18 cellular contexts compared by ENCODE assay signal in genomic region chr16:11614587-11615175, GRCh38. TPM values are rescaled to one million over a fixed set of nuclear protein-coding genes. Genes with fewer than 3 reads are reported as not detected.
A peak's percentile ranks its signal among the peaks of the same experiment; 100 is the strongest.
DNase-seq lines count a peak whose midpoint lies in the region; ATAC-seq, FAIRE-seq and TF ChIP-seq lines count a peak whose summit lies in the region.
"Had no signal": no experiment of that assay in that cellular context is flagged by ENCODE, and none has a peak within 500 bp of the region (broad histone marks: within the 10 kb centered on the region; RNA-seq: fewer than 3 reads in every experiment).

No MANE protein-coding gene starts in this region.

- no peaks in the 10 kb centered on the region for H3K4me1 ChIP-seq in SK-N-SH (ENCODE audit: control insufficient read depth in 1 of 2, insufficient read depth in 2 of 2, low read depth in 1 of 2, low read length in 1 of 2)

- no peaks in the 10 kb centered on the region for H3K9me2 ChIP-seq in SK-N-SH

- H3K79me2 ChIP-seq in SK-N-SH (ENCODE audit: insufficient read depth) = no peaks in the 10 kb centered on the region

- peaks cover 30% of the 10 kb centered on the region for H3K4me1 Mint-ChIP-seq in stimulated activated effector memory CD8-positive, alpha-beta T cell treated with anti-CD3 and anti-CD28 coated beads, Interleukin-12 subunit alpha, Interleukin-12 subunit beta, amount 100 ng/mL, for 72 hours

- no peaks in the 10 kb centered on the region for H3K36me3 ChIP-seq in SK-N-SH (replicated peaks in 1 of 2; ENCODE audit: control insufficient read depth in 1 of 2, insufficient read depth in 2 of 2, low read length in 1 of 2)
- H3K36me3 ChIP-seq: heart right ventricle had no signal

- TF ChIP-seq RAD21 in SK-N-SH (IDR thresholded peaks at IDR 0.05; ENCODE audit: low read length) = no peak

- no peak for TF ChIP-seq EP300 in SK-N-SH (IDR thresholded peaks at IDR 0.05; ENCODE audit: borderline replicate concordance in 1 of 2, low read depth in 1 of 2, low read length in 1 of 2)

- peak overlapping the region; percentile 51 for H3K4me3 Mint-ChIP-seq in stimulated activated effector memory CD8-positive, alpha-beta T cell treated with anti-CD3 and anti-CD28 coated beads, Interleukin-12 subunit alpha, Interleukin-12 subunit beta, amount 100 ng/mL, for 72 hours
- H3K4me3 Mint-ChIP-seq: activated CD4-positive, alpha-beta T cell treated with anti-CD3 and anti-CD28 coated beads for 36 hours; activated naive CD8-positive, alpha-beta T cell treated with anti-CD3 and anti-CD28 coated beads, Interleukin-2, amount 50 U/mL, for 24 hours had no signal

- DNase-seq in SK-N-SH (no peak), RCC 7860 (ENCODE audit: low spot score) (peak; percentile 49), kidney tubule cell (ENCODE audit: low spot score) (peak; percentile 57), DMS53 (lab: John Stamatoyannopoulos, UW) (no peak), NCI-H1092 (lab: John Stamatoyannopoulos, UW) (no peak), coronary artery (ENCODE audit: low spot score) (no peak)
- DNase-seq in stimulated activated effector memory CD8-positive, alpha-beta T cell treated with anti-CD3 and anti-CD28 coated beads, Interleukin-12 subunit alpha, Interleukin-12 subunit beta, amount 100 ng/mL, for 72 hours (ENCODE audit: low spot score in 2 of 2) = no peak
- DNase-seq: 8988T, heart right ventricle, left colon, NCI-H1417 treated with DMSO at 0.1 percent for 48 hours, NCI-H2227 treated with DMSO at 0.1 percent for 48 hours, OCI-M1 had no signal

- no peaks in the 10 kb centered on the region for H4K20me1 ChIP-seq in SK-N-SH (ENCODE audit: insufficient read depth)

- POLR2A ChIA-PET in SK-N-SH (lab: Yijun Ruan, JAX) = no interaction called here

- no peak overlapping the region for H3K27ac ChIP-seq in SK-N-SH (ENCODE audit: low read depth in 2 of 2, low read length in 1 of 2)
- no peak overlapping the region for H3K27ac ChIP-seq in coronary artery

- TF ChIP-seq CTCF in SK-N-SH (IDR thresholded peaks at IDR 0.05) = no peak
- TF ChIP-seq CTCF in coronary artery (IDR thresholded peaks at IDR 0.05) = no peak

- H3K9ac ChIP-seq in SK-N-SH = no peak overlapping the region

- WGBS in SK-N-SH (ENCODE audit: low lambda C conversion rate) = 75% methylated on average over 10 of the region's 10 CpGs

- no peaks in the 10 kb centered on the region for H3K36me3 Mint-ChIP-seq in stimulated activated effector memory CD8-positive, alpha-beta T cell treated with anti-CD3 and anti-CD28 coated beads, Interleukin-12 subunit alpha, Interleukin-12 subunit beta, amount 100 ng/mL, for 72 hours

- peak; percentile 34; the same call in 2 of the 3 replicates for ATAC-seq in SK-N-SH treated with all-trans-retinoic acid at 6 μM for 48 hours
- ATAC-seq in stimulated activated effector memory CD8-positive, alpha-beta T cell treated with anti-CD3 and anti-CD28 coated beads, Interleukin-12 subunit alpha, Interleukin-12 subunit beta, amount 100 ng/mL, for 72 hours = no peak

- CTCF ChIA-PET in SK-N-SH (lab: Yijun Ruan, JAX) = interaction anchor here (0.7 kb wide), 1 partner anchor 83 kb away, joined by 3 read pairs; no protein-coding TSS in a partner anchor

- no peak overlapping the region for H3K4me2 ChIP-seq in SK-N-SH

- FAIRE-seq in RCC 7860 (lab: Jason Lieb, UNC) = no peak
- FAIRE-seq: colon, urothelium cell line had no signal

- no peaks in the 10 kb centered on the region for H3F3A ChIP-seq in SK-N-SH (replicated peaks; ENCODE audit: insufficient read depth)

- H3K9me3 ChIP-seq in SK-N-SH = no peaks in the 10 kb centered on the region
- H3K9me3 ChIP-seq: heart right ventricle had no signal

- no peak overlapping the region for H2AFZ ChIP-seq in SK-N-SH (ENCODE audit: low read depth)

- H3K27me3 ChIP-seq in SK-N-SH (ENCODE audit: insufficient read depth) = no peaks in the 10 kb centered on the region

- H3K27ac Mint-ChIP-seq in stimulated activated effector memory CD8-positive, alpha-beta T cell treated with anti-CD3 and anti-CD28 coated beads, Interleukin-12 subunit alpha, Interleukin-12 subunit beta, amount 100 ng/mL, for 72 hours = no peak overlapping the region
- H3K27ac Mint-ChIP-seq: activated CD4-positive, alpha-beta T cell treated with anti-CD3 and anti-CD28 coated beads for 36 hours; activated naive CD8-positive, alpha-beta T cell treated with anti-CD3 and anti-CD28 coated beads, Interleukin-2, amount 50 U/mL, for 24 hours had no signal

- no peaks in the 10 kb centered on the region for H3K9me3 Mint-ChIP-seq in stimulated activated effector memory CD8-positive, alpha-beta T cell treated with anti-CD3 and anti-CD28 coated beads, Interleukin-12 subunit alpha, Interleukin-12 subunit beta, amount 100 ng/mL, for 72 hours
- H3K9me3 Mint-ChIP-seq: activated naive CD8-positive, alpha-beta T cell treated with anti-CD3 and anti-CD28 coated beads, Interleukin-2, amount 50 U/mL, for 24 hours had no signal

- no peak overlapping the region for H3K4me3 ChIP-seq in SK-N-SH (ENCODE audit: low read depth in 2 of 2, low read length in 1 of 2)
- no peak overlapping the region for H3K4me3 ChIP-seq in coronary artery
- H3K4me3 ChIP-seq: heart right ventricle had no signal

TF ChIP-seq in SK-N-SH treated with all-trans-retinoic acid at 6 μM for 48 hours, 23 proteins besides CTCF, POLR2A, EP300 and RAD21:
- no peak for TF ChIP-seq ZNF70 (CRISPR knock-in tag; IDR thresholded peaks at IDR 0.05)
- TF ChIP-seq ARNTL (CRISPR knock-in tag; IDR thresholded peaks at IDR 0.05; ENCODE audit: borderline replicate concordance, low read depth) = no peak
- no peak for TF ChIP-seq ISL1 (CRISPR knock-in tag; IDR thresholded peaks at IDR 0.05)
- TF ChIP-seq TCF4 (CRISPR knock-in tag; IDR thresholded peaks at IDR 0.05; ENCODE audit: borderline replicate concordance) = no peak
- TF ChIP-seq ZNF565 (CRISPR knock-in tag; conservative IDR thresholded peaks at IDR 0.05; ENCODE audit: low read depth) = no peak
- no peak for TF ChIP-seq POU6F1 (CRISPR knock-in tag; IDR thresholded peaks at IDR 0.05; ENCODE audit: borderline replicate concordance, low read depth)
- TF ChIP-seq ZNF8 (CRISPR knock-in tag; IDR thresholded peaks at IDR 0.05) = no peak

TF ChIP-seq in SK-N-SH, 30 proteins besides CTCF, POLR2A, EP300 and RAD21 (continues in another document):
- TF ChIP-seq POLR2AphosphoS5 (IDR thresholded peaks at IDR 0.05; ENCODE audit: low read depth, low read length) (no peak), NFIC (IDR thresholded peaks at IDR 0.05; ENCODE audit: borderline replicate concordance) (no peak), TEAD4 (IDR thresholded peaks at IDR 0.05; ENCODE audit: borderline replicate concordance, insufficient read depth) (no peak), MXI1 (IDR thresholded peaks at IDR 0.05; ENCODE audit: low read depth, low read length) (no peak), TAF1 (IDR thresholded peaks at IDR 0.05; ENCODE audit: borderline replicate concordance, low read depth, low read length) (no peak), REST (IDR thresholded peaks at IDR 0.05; ENCODE audit: low read depth, low read length) (no peak), YY1 (IDR thresholded peaks at IDR 0.05; ENCODE audit: low read depth) (no peak), FOXM1 (IDR thresholded peaks at IDR 0.05; ENCODE audit: low read depth) (no peak), GATA2 (CRISPR knock-in tag; IDR thresholded peaks at IDR 0.05) (no peak), ELF1 (IDR thresholded peaks at IDR 0.05) (no peak), EZH2phosphoT487 (IDR thresholded peaks at IDR 0.05; ENCODE audit: borderline replicate concordance, low read depth) (no peak), RCOR1 (IDR thresholded peaks at IDR 0.05; ENCODE audit: low read length) (no peak), NRF1 (IDR thresholded peaks at IDR 0.05; ENCODE audit: low read depth, low read length) (no peak), GABPA (IDR thresholded peaks at IDR 0.05; ENCODE audit: low read depth) (no peak), JUND (IDR thresholded peaks at IDR 0.05) (no peak), CHD2 (IDR thresholded peaks at IDR 0.05; ENCODE audit: low read length, partially characterized antibody) (no peak), USF1 (IDR thresholded peaks at IDR 0.05; ENCODE audit: borderline replicate concordance, low read depth) (no peak)

RNA-seq across cellular contexts. Expression of gene LITAF, which starts 28.0 kb away (rescaled TPM):
- polyA plus RNA-seq in SK-N-SH (2012; rRNA removed) = 26.6 and 45.7 TPM in 2 replicates
- polyA plus RNA-seq in SK-N-SH (2012; cell fraction: cytosol; rRNA removed) = 30.2 and 34.1 TPM in 2 replicates
- 12.8 and 22.5 TPM in 2 replicates for polyA plus RNA-seq in SK-N-SH (2012; cell fraction: nucleus; rRNA removed)

RNA-seq across cellular contexts. Expression of gene SNN, which starts 53.6 kb away (rescaled TPM):
- 15.4 and 15.8 TPM in 2 replicates for polyA plus RNA-seq in SK-N-SH (2012; rRNA removed)
- polyA plus RNA-seq in SK-N-SH (2012; cell fraction: cytosol; rRNA removed) = 12.8 and 15.4 TPM in 2 replicates
- polyA plus RNA-seq in SK-N-SH (2012; cell fraction: nucleus; rRNA removed) = 7.2 and 10.5 TPM in 2 replicates

Comparison
In these comparisons a context has a peak if more than half of its experiments do, and no peak if none do; other contexts are left out.
1. DNase-seq: peak in RCC 7860 (single experiment) and kidney tubule cell (single experiment); none in SK-N-SH (single experiment), stimulated activated effector memory CD8-positive, alpha-beta T cell treated with anti-CD3 and anti-CD28 coated beads, Interleukin-12 subunit alpha, Interleukin-12 subunit beta, amount 100 ng/mL, for 72 hours (0 of 2), DMS53 (single experiment), NCI-H1092 (single experiment) and coronary artery (single experiment).